26 cellular contexts compared by ENCODE assay signal in genomic region chr14:88815980-88816379, GRCh38. TPM values are rescaled to one million over a fixed set of nuclear protein-coding genes. Genes with fewer than 3 reads are reported as not detected.
"Had no signal": no experiment of that assay in that cellular context is flagged by ENCODE, and none has a peak within 500 bp of the region (broad histone marks: within the 10 kb centered on the region; RNA-seq: fewer than 3 reads in every experiment).

No MANE protein-coding gene starts in this region.

- ATAC-seq: effector memory CD8-positive, alpha-beta T cell; foreskin keratinocyte; gastroesophageal sphincter; heart left ventricle; left colon; left lobe of liver; left ventricle myocardium superior; lower lobe of right lung; mucosa of descending colon had no signal

- H3K4me2 ChIP-seq: hepatocyte had no signal

- H2AFZ ChIP-seq: hepatocyte had no signal

- H3K27me3 ChIP-seq: esophagus muscularis mucosa, foreskin keratinocyte, gastroesophageal sphincter, hepatocyte had no signal

- H3K79me2 ChIP-seq: hepatocyte had no signal

- H3K27ac ChIP-seq: coronary artery, epithelial cell of prostate, esophagus muscularis mucosa, foreskin keratinocyte, gastroesophageal sphincter, heart left ventricle, hepatocyte, lower lobe of right lung had no signal

- H3K9me3 ChIP-seq: esophagus muscularis mucosa, gastroesophageal sphincter, heart left ventricle, lower lobe of right lung, mucosa of descending colon had no signal

- H3K4me1 ChIP-seq: esophagus muscularis mucosa, foreskin keratinocyte, gastroesophageal sphincter, heart left ventricle, lower lobe of right lung had no signal

- H3K4me3 ChIP-seq: coronary artery, esophagus muscularis mucosa, gastroesophageal sphincter, heart left ventricle, hepatocyte, lower lobe of right lung, mucosa of descending colon had no signal

- DNase-seq: effector CD8-positive, alpha-beta T cell; effector memory CD8-positive, alpha-beta T cell; endodermal cell; foreskin keratinocyte; heart left ventricle; hypothalamus; immature natural killer cell; islet precursor cell; kidney; kidney glomerular epithelial cell; left colon; left ventricle myocardium superior; lower lobe of right lung; mesenchymal stem cell; mucosa of descending colon; naive B cell had no signal

- FAIRE-seq: colon, endometrium, frontal cortex, kidney had no signal

- H3K36me3 ChIP-seq: esophagus muscularis mucosa, gastroesophageal sphincter, heart left ventricle, lower lobe of right lung had no signal

RNA-seq across cellular contexts. Expression of gene EML5, which starts 23.2 kb away (rescaled TPM):
- total RNA-seq: myocyte had no signal
- polyA plus RNA-seq: hepatocyte had no signal
